Comparison of ENCODE assay signal across 27 cellular contexts in the genomic region with DNA sequence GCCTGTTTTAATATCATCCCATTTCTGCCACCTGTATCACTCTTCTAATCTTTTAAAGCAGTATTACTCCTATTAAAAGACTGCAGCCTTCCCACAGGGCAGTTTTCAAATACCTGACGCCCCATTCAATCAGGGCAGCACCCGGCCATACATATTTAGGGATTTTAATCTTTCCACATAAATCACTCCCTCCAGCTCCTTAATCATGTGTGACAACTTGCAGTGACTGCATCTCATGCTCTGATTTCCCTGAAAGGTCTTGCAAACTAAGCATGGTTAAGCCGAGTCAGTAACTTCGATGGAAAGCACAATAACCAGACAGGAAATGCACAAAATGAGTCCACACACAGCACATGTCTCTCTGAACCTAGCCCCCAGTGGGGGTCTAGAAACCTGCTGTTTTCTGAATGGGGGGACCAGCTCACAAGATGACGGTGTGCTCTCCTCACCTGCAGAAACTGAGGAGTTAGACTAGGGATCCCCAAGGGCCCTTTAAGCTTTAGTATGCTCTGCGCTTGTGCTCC.
"Had no signal": no experiment of that assay in that cellular context is flagged by ENCODE, and none has a peak within 500 bp of the region (broad histone marks: within the 10 kb centered on the region; RNA-seq: fewer than 3 reads in every experiment).

No MANE protein-coding gene starts in this region.

- H3K4me2 ChIP-seq: hepatocyte had no signal

- H3K4me1 ChIP-seq: testis had no signal

- DNase-seq: effector CD8-positive, alpha-beta T cell; endodermal cell; foreskin keratinocyte; heart left ventricle; kidney; left cardiac atrium; left ventricle myocardium superior; lower lobe of right lung; naive thymus-derived CD8-positive, alpha-beta T cell; nephron progenitor cell; pancreas; right lobe of liver; small intestine; stimulated activated CD4-positive, alpha-beta T cell treated with anti-CD3 and anti-CD28 coated beads, Interleukin-1b, Interleukin-23, amount 100 ng/mL, for 48 hours; stimulated activated CD4-positive, alpha-beta T cell treated with anti-CD3 and anti-CD28 coated beads, Interleukin-4, amount 100 ng/mL, for 1 hour; stimulated activated CD8-positive, alpha-beta memory T cell treated with anti-CD3 and anti-CD28 coated beads, Interleukin-4, amount 100 ng/mL, for 48 hours; stimulated activated naive CD4-positive, alpha-beta T cell treated with Interleukin-2 at 50 U/mL for 16 hours; substantia nigra; testis; tibial artery had no signal

- H3K4me3 ChIP-seq: esophagus muscularis mucosa, gastroesophageal sphincter, heart left ventricle, hepatocyte, lower lobe of right lung, pancreas, right lobe of liver, testis, tibial artery had no signal

- H2AFZ ChIP-seq: hepatocyte had no signal

- H3K27me3 ChIP-seq: esophagus muscularis mucosa, foreskin keratinocyte, gastroesophageal sphincter, heart left ventricle, hepatocyte, neutrophil, pancreas, right lobe of liver, testis, tibial artery had no signal

- H3K36me3 Mint-ChIP-seq: naive thymus-derived CD8-positive, alpha-beta T cell; type B pancreatic cell had no signal

- H3K27me3 Mint-ChIP-seq: dendritic cell treated with granulocyte-macrophage colony-stimulating factor and Interleukin-4, amounts not matched to agents 40 ng/mL and 50 ng/mL, for 4 days had no signal

- H3K9me3 Mint-ChIP-seq: dendritic cell treated with granulocyte-macrophage colony-stimulating factor and Interleukin-4, amounts not matched to agents 40 ng/mL and 50 ng/mL, for 4 days; endodermal cell; naive thymus-derived CD8-positive, alpha-beta T cell; nephron progenitor cell; type B pancreatic cell had no signal

- H3K4me3 Mint-ChIP-seq: dendritic cell treated with granulocyte-macrophage colony-stimulating factor and Interleukin-4, amounts not matched to agents 40 ng/mL and 50 ng/mL, for 4 days; endodermal cell; naive thymus-derived CD8-positive, alpha-beta T cell; nephron progenitor cell; type B pancreatic cell had no signal

- H3K27ac ChIP-seq: epithelial cell of prostate, esophagus muscularis mucosa, foreskin keratinocyte, gastroesophageal sphincter, heart left ventricle, hepatocyte, lower lobe of right lung, neutrophil, pancreas, right lobe of liver, testis, tibial artery had no signal

- ATAC-seq: foreskin keratinocyte; gastroesophageal sphincter; heart left ventricle; left cardiac atrium; left ventricle myocardium superior; lower lobe of right lung; naive thymus-derived CD8-positive, alpha-beta T cell; pancreas; right lobe of liver had no signal

- H3K79me2 ChIP-seq: hepatocyte had no signal

- H3K36me3 ChIP-seq: esophagus muscularis mucosa, gastroesophageal sphincter, heart left ventricle, lower lobe of right lung, neutrophil, pancreas, right lobe of liver, tibial artery had no signal

- H3K9me3 ChIP-seq: esophagus muscularis mucosa, gastroesophageal sphincter, heart left ventricle, lower lobe of right lung, neutrophil, pancreas, right lobe of liver, testis, tibial artery had no signal

- H3K27ac Mint-ChIP-seq: dendritic cell treated with granulocyte-macrophage colony-stimulating factor and Interleukin-4, amounts not matched to agents 40 ng/mL and 50 ng/mL, for 4 days; endodermal cell; naive thymus-derived CD8-positive, alpha-beta T cell; type B pancreatic cell had no signal
